1 cellular context compared by ENCODE assay signal in the genomic region with DNA sequence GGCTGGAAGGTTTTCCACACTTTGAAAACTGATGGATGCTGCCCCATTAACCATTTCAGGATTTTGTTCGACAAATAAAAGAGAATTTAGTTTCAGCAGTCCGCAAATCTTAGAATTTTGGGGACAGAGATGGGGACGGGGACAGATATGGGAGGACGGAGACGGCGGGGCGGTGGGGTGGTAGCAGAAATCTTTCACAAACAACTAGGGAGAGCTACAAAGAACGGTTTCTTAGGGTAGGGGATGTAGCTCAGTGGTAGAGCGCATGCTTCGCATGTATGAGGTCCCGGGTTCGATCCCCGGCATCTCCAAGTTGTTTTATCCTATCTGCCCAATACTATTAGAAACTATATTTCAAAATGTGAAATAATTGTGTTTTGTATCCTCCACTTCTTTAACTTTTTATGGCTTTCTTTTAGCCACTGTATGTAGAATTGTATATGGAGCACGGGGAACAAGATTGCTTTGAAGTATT.
A peak's percentile ranks its signal among the peaks of the same experiment; 100 is the strongest.
TF ChIP-seq lines count a peak whose summit lies in the region.

No MANE protein-coding gene starts in this region.

TF ChIP-seq in SK-N-SH, 30 proteins besides CTCF, POLR2A, EP300 and RAD21 (continued from another document):
- TF ChIP-seq, protein P1, sequence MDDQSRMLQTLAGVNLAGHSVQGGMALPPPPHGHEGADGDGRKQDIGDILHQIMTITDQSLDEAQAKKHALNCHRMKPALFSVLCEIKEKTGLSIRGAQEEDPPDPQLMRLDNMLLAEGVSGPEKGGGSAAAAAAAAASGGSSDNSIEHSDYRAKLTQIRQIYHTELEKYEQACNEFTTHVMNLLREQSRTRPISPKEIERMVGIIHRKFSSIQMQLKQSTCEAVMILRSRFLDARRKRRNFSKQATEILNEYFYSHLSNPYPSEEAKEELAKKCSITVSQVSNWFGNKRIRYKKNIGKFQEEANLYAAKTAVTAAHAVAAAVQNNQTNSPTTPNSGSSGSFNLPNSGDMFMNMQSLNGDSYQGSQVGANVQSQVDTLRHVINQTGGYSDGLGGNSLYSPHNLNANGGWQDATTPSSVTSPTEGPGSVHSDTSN (IDR thresholded peaks at IDR 0.05), result no peak
- TF ChIP-seq CHD2 (IDR thresholded peaks at IDR 0.05; ENCODE audit: low read length, partially characterized antibody) (no peak), MEF2A (IDR thresholded peaks at IDR 0.05; ENCODE audit: borderline replicate concordance, low read depth) (no peak), FOXJ3 (CRISPR knock-in tag; IDR thresholded peaks at IDR 0.05) (no peak), GATA2 (CRISPR knock-in tag; IDR thresholded peaks at IDR 0.05) (no peak), TAF1 (IDR thresholded peaks at IDR 0.05; ENCODE audit: borderline replicate concordance, low read depth, low read length) (no peak), RFX5 (IDR thresholded peaks at IDR 0.05; ENCODE audit: low read length) (no peak), FOXM1 (IDR thresholded peaks at IDR 0.05; ENCODE audit: low read depth) (no peak), ELF1 (IDR thresholded peaks at IDR 0.05) (no peak), SMC3 (IDR thresholded peaks at IDR 0.05; ENCODE audit: low read depth, low read length) (no peak), USF2 (IDR thresholded peaks at IDR 0.05; ENCODE audit: borderline replicate concordance, low read depth, low read length) (no peak), TCF12 (IDR thresholded peaks at IDR 0.05) (no peak), GABPA (IDR thresholded peaks at IDR 0.05; ENCODE audit: low read depth) (no peak), NFIC (IDR thresholded peaks at IDR 0.05; ENCODE audit: borderline replicate concordance) (no peak), EZH2phosphoT487 (IDR thresholded peaks at IDR 0.05; ENCODE audit: borderline replicate concordance, low read depth) (no peak)
- TF ChIP-seq, protein P2, sequence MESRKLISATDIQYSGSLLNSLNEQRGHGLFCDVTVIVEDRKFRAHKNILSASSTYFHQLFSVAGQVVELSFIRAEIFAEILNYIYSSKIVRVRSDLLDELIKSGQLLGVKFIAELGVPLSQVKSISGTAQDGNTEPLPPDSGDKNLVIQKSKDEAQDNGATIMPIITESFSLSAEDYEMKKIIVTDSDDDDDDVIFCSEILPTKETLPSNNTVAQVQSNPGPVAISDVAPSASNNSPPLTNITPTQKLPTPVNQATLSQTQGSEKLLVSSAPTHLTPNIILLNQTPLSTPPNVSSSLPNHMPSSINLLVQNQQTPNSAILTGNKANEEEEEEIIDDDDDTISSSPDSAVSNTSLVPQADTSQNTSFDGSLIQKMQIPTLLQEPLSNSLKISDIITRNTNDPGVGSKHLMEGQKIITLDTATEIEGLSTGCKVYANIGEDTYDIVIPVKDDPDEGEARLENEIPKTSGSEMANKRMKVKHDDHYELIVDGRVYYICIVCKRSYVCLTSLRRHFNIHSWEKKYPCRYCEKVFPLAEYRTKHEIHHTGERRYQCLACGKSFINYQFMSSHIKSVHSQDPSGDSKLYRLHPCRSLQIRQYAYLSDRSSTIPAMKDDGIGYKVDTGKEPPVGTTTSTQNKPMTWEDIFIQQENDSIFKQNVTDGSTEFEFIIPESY (IDR thresholded peaks at IDR 0.05; ENCODE audit: borderline replicate concordance, low read depth), result no peak
- TF ChIP-seq, protein P3, sequence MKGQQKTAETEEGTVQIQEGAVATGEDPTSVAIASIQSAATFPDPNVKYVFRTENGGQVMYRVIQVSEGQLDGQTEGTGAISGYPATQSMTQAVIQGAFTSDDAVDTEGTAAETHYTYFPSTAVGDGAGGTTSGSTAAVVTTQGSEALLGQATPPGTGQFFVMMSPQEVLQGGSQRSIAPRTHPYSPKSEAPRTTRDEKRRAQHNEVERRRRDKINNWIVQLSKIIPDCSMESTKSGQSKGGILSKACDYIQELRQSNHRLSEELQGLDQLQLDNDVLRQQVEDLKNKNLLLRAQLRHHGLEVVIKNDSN (IDR thresholded peaks at IDR 0.05; ENCODE audit: borderline replicate concordance, low read depth), result no peak
- TF ChIP-seq, protein P4, sequence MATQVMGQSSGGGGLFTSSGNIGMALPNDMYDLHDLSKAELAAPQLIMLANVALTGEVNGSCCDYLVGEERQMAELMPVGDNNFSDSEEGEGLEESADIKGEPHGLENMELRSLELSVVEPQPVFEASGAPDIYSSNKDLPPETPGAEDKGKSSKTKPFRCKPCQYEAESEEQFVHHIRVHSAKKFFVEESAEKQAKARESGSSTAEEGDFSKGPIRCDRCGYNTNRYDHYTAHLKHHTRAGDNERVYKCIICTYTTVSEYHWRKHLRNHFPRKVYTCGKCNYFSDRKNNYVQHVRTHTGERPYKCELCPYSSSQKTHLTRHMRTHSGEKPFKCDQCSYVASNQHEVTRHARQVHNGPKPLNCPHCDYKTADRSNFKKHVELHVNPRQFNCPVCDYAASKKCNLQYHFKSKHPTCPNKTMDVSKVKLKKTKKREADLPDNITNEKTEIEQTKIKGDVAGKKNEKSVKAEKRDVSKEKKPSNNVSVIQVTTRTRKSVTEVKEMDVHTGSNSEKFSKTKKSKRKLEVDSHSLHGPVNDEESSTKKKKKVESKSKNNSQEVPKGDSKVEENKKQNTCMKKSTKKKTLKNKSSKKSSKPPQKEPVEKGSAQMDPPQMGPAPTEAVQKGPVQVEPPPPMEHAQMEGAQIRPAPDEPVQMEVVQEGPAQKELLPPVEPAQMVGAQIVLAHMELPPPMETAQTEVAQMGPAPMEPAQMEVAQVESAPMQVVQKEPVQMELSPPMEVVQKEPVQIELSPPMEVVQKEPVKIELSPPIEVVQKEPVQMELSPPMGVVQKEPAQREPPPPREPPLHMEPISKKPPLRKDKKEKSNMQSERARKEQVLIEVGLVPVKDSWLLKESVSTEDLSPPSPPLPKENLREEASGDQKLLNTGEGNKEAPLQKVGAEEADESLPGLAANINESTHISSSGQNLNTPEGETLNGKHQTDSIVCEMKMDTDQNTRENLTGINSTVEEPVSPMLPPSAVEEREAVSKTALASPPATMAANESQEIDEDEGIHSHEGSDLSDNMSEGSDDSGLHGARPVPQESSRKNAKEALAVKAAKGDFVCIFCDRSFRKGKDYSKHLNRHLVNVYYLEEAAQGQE (IDR thresholded peaks at IDR 0.05; ENCODE audit: low read depth, low read length), result peak; percentile 29; the same call in 1 of the 2 replicates
- TF ChIP-seq, protein P5, sequence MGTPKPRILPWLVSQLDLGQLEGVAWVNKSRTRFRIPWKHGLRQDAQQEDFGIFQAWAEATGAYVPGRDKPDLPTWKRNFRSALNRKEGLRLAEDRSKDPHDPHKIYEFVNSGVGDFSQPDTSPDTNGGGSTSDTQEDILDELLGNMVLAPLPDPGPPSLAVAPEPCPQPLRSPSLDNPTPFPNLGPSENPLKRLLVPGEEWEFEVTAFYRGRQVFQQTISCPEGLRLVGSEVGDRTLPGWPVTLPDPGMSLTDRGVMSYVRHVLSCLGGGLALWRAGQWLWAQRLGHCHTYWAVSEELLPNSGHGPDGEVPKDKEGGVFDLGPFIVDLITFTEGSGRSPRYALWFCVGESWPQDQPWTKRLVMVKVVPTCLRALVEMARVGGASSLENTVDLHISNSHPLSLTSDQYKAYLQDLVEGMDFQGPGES (IDR thresholded peaks at IDR 0.05; ENCODE audit: low read depth, low read length), result no peak
- TF ChIP-seq, protein P6, sequence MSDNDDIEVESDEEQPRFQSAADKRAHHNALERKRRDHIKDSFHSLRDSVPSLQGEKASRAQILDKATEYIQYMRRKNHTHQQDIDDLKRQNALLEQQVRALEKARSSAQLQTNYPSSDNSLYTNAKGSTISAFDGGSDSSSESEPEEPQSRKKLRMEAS (IDR thresholded peaks at IDR 0.05; ENCODE audit: low read depth), result no peak; the same call in 1 of the 2 replicates
